ENCODE assay signal across 8 cellular contexts in the genomic region with DNA sequence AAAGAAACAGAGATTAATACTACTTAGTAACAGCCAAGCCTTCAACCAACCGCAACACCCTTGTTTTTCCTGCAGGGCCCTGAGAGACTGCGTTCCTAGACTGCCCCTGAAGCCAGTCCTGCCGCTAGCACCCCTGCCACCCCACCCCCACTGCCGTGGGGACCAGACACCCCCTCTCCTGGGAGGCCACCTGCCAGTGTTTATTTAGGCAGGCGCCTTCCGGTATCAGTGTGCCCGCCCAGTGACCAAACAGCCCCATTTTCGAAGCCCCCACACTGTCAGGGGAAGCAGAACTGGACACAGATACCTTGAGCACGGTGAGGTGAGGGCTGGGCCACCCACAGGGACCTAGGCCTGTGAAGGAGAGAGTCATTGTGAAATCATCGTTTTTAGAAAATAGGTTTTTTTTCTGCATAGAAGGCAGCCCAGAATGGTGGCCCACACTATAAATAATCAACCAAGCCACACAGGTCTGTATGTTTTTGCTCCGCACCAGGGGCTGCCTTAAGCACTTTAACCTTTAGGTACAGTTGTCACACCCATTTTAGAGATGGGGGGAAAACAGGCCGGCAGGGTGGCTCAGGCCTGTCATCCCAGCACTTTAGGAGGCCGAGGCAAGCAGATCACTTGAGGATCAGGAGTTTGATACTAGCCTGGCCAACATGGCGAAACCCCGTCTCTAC. TPM values are rescaled to one million over a fixed set of nuclear protein-coding genes. Genes with fewer than 3 reads are reported as not detected.
DNase-seq lines count a peak whose midpoint lies in the region; ATAC-seq and TF ChIP-seq lines count a peak whose summit lies in the region.

No MANE protein-coding gene starts in this region.

- intact Hi-C loops in CD4-positive, alpha-beta T cell (cut with DNase I, micrococcal nuclease), result loop anchor here in 1 of 2 experiments (10.0 kb wide), 1 partner anchor 439 kb away; a partner anchor contains a TSS
- intact Hi-C loops in sigmoid colon (cut with DNase I), result no loop called here

- H3K4me1 ChIP-seq in HAP-1 (no peaks in the 10 kb centered on the region), sigmoid colon (peaks cover 0 to 13% (median 12%) of the 10 kb centered on the region in 4 donors)

- no peak for TF ChIP-seq EP300 in sigmoid colon (IDR thresholded peaks at IDR 0.05)

- H3K4me3 Mint-ChIP-seq in CD4-positive, alpha-beta T cell, result no peak overlapping the region
- no peak overlapping the region for H3K4me3 Mint-ChIP-seq in T-cell

- H3K9me3 ChIP-seq in CD4-positive, alpha-beta T cell (ENCODE audit: control insufficient read depth, low read length), result no peaks in the 10 kb centered on the region
- no peaks in the 10 kb centered on the region for H3K9me3 ChIP-seq in HAP-1
- no peaks in the 10 kb centered on the region for H3K9me3 ChIP-seq in sigmoid colon

- ATAC-seq in CD4-positive, alpha-beta T cell (ENCODE audit: poor library complexity), result no peak
- ATAC-seq in GM19025 (IDR thresholded peaks at IDR 0.05; ENCODE audit: low read depth, unreplicated experiment) (peak; percentile 52), HG03135 (IDR thresholded peaks at IDR 0.05; ENCODE audit: unreplicated experiment) (peak; percentile 53), T-cell (replicated peaks in 1 of 4) (no peak)

- POLR2A ChIA-PET in CD4-positive, alpha-beta T cell (lab: Charles Lee), result no interaction called here
- POLR2A ChIA-PET in T-cell (lab: Charles Lee), result no interaction called here

- no peaks in the 10 kb centered on the region for H3K27me3 Mint-ChIP-seq in CD4-positive, alpha-beta T cell
- H3K27me3 Mint-ChIP-seq in T-cell, result no peaks in the 10 kb centered on the region

- H3K9me3 Mint-ChIP-seq in CD4-positive, alpha-beta T cell, result no peaks in the 10 kb centered on the region
- H3K9me3 Mint-ChIP-seq in T-cell, result no peaks in the 10 kb centered on the region

- no peak overlapping the region for H3K4me3 ChIP-seq in HAP-1
- H3K4me3 ChIP-seq in sigmoid colon, result no peak overlapping the region

- TF ChIP-seq CTCF in CD4-positive, alpha-beta T cell (IDR thresholded peaks at IDR 0.05), result no peak
- no peak for TF ChIP-seq CTCF in sigmoid colon (IDR thresholded peaks at IDR 0.05)

- in situ Hi-C loops in HAP-1 (cut with MboI; ENCODE audit: low sequenced_read_pairs), result no loop called here

- no peaks in the 10 kb centered on the region for H3K27me3 ChIP-seq in CD4-positive, alpha-beta T cell (ENCODE audit: control insufficient read depth, insufficient read depth, low read length)
- H3K27me3 ChIP-seq in HAP-1 (ENCODE audit: low read depth), result no peaks in the 10 kb centered on the region
- H3K27me3 ChIP-seq in sigmoid colon, result no peaks in the 10 kb centered on the region

- 25 to 50% methylated on average over 15 of the region's 15 CpGs for WGBS in sigmoid colon, 2 donors

- CTCF ChIA-PET in CD4-positive, alpha-beta T cell (lab: Charles Lee), result interaction anchor here (1.5 kb wide), 1 partner anchor 10 kb away, joined by 4 read pairs; no protein-coding TSS in a partner anchor
- CTCF ChIA-PET in T-cell (lab: Charles Lee), result no interaction called here

- H3K27ac Mint-ChIP-seq in CD4-positive, alpha-beta T cell, result peak overlapping the region; percentile 44
- H3K27ac Mint-ChIP-seq in T-cell, result peak overlapping the region; percentile 55 to 73

- H3K27ac ChIP-seq in CD4-positive, alpha-beta T cell (ENCODE audit: low read depth, low read length), result peak overlapping the region; percentile 29
- H3K27ac ChIP-seq in sigmoid colon, result no peak overlapping the region

- DNase-seq in CD4-positive, alpha-beta T cell, result no peak
- DNase-seq in T-cell (no peak), iPS-NIHi11 (ENCODE audit: low spot score) (no peak), HAP-1 (ENCODE audit: low spot score in 2 of 2) (no peak), sigmoid colon (no peak)
- DNase-seq in activated CD8-positive, alpha-beta memory T cell treated with anti-CD3 and anti-CD28 coated beads for 24 hours, result no peak

- no peaks in the 10 kb centered on the region for H3K36me3 ChIP-seq in HAP-1 (replicated peaks)
- no peaks in the 10 kb centered on the region for H3K36me3 ChIP-seq in sigmoid colon

- no peak for TF ChIP-seq POLR2A in sigmoid colon (IDR thresholded peaks at IDR 0.05)

- H3K4me1 Mint-ChIP-seq in CD4-positive, alpha-beta T cell (ENCODE audit: low read depth), result peaks cover 17% of the 10 kb centered on the region
- peaks cover 8 to 31% (median 10%) of the 10 kb centered on the region in 3 donors for H3K4me1 Mint-ChIP-seq in T-cell

- H3K36me3 Mint-ChIP-seq in CD4-positive, alpha-beta T cell (ENCODE audit: low read depth), result peaks cover 7% of the 10 kb centered on the region
- peaks cover 2% of the 10 kb centered on the region for H3K36me3 Mint-ChIP-seq in T-cell

RNA-seq across cellular contexts. Expression of a gene that starts 3.5 kb away (rescaled TPM):
- 100 to 1,000 TPM; 722 to 793 TPM for total RNA-seq in CD4-positive, alpha-beta T cell
- 1,000 to 10,000 TPM in 3 of 5 donors, 100 to 1,000 TPM in 2; 777 to 1,202 (median 1,047) TPM for total RNA-seq in T-cell
- 100 to 1,000 TPM; 581 to 711 (median 629) TPM for total RNA-seq in sigmoid colon
- 100 to 1,000 TPM; 561 to 714 (median 581) TPM for polyA plus RNA-seq in sigmoid colon

RNA-seq across cellular contexts. Expression of a gene that starts 28.3 kb away (rescaled TPM):
- total RNA-seq in CD4-positive, alpha-beta T cell, result 1 to 10 TPM; 2.6 to 3.4 TPM
- total RNA-seq in T-cell (1 to 10 TPM; 2.3 to 6.3 (median 4.0) TPM), sigmoid colon (10 to 100 TPM; 43.2 to 52.5 (median 45.4) TPM)
- polyA plus RNA-seq in sigmoid colon, result 100 to 1,000 TPM in 2 of 3 donors, 10 to 100 TPM in 1; 90.1 to 151 (median 150) TPM

RNA-seq across cellular contexts. Expression of a gene that starts 36.7 kb away (rescaled TPM):
- 10 to 100 TPM; 23.9 to 25.0 TPM for total RNA-seq in CD4-positive, alpha-beta T cell
- 10 to 100 TPM; 16.7 to 29.7 (median 21.5) TPM for total RNA-seq in T-cell
- 10 to 100 TPM; 27.8 to 66.5 (median 47.3) TPM for total RNA-seq in sigmoid colon
- polyA plus RNA-seq in sigmoid colon, result 10 to 100 TPM; 10.9 to 20.9 (median 14.4) TPM

Comparison
In these comparisons a context has a peak if more than half of its experiments do, and no peak if none do; other contexts are left out.
1. ATAC-seq: peak in GM19025 (single experiment) and HG03135 (single experiment); none in CD4-positive, alpha-beta T cell (single experiment) and T-cell (0 of 4).
2. RNA of a gene that starts 28.3 kb away (total RNA-seq): 43.2 to 52.5 TPM in sigmoid colon; 2.3 to 6.3 TPM in T-cell and 2.6 to 3.4 TPM in CD4-positive, alpha-beta T cell; every median in the first group is over 4 times any median in the second.